ENCODE assay signal across 22 cellular contexts in genomic region chr4:108331905-108332632, GRCh38.
DNase-seq lines count a peak whose midpoint lies in the region; ATAC-seq, FAIRE-seq and TF ChIP-seq lines count a peak whose summit lies in the region.
"Had no signal": no experiment of that assay in that cellular context is flagged by ENCODE, and none has a peak within 500 bp of the region (broad histone marks: within the 10 kb centered on the region; RNA-seq: fewer than 3 reads in every experiment).

No MANE protein-coding gene starts in this region.

- H3K4me3 ChIP-seq in OCI-LY3 (ENCODE audit: low read length) (no peak overlapping the region), H1 (ENCODE audit: extremely low read depth in 1 of 4, insufficient read depth in 2 of 4, low read depth in 3 of 4, low read length in 4 of 4) (no peak overlapping the region), mesenchymal stem cell (ENCODE audit: insufficient read depth in 1 of 2, low read depth in 1 of 2, low read length in 2 of 2) (no peak overlapping the region), smooth muscle cell (no peak overlapping the region)
- H3K4me3 ChIP-seq: GM12878 had no signal

- H2BK120ac ChIP-seq in H1 (replicated peaks; ENCODE audit: low read depth, low read length) (no peak overlapping the region), mesenchymal stem cell (ENCODE audit: low read depth, low read length) (no peak overlapping the region)

- TF ChIP-seq RAD21 in H1 (IDR thresholded peaks at IDR 0.05 in 1 of 2, conservative IDR thresholded peaks at IDR 0.05 in 1 of 2; ENCODE audit: low read depth in 2 of 2, low read length in 2 of 2), result no peak

- 0 out of 2 replicates have a peak overlapping the region, but pooled peaks have one; percentile 84 for H3K4me2 ChIP-seq in OCI-LY3 (ENCODE audit: low read length)
- no peak overlapping the region for H3K4me2 ChIP-seq in H1 (ENCODE audit: insufficient read depth in 1 of 2, low read depth in 2 of 2, low read length in 2 of 2)
- H3K4me2 ChIP-seq in mesenchymal stem cell (ENCODE audit: low read length, poor library complexity, severe bottlenecking), result no peak overlapping the region
- H3K4me2 ChIP-seq in smooth muscle cell, result peak overlapping the region; percentile 8

- H3K27ac ChIP-seq in OCI-LY3 (ENCODE audit: low read length), result no peak overlapping the region
- no peak overlapping the region for H3K27ac ChIP-seq in H1 (ENCODE audit: low read depth, low read length)
- no peak overlapping the region for H3K27ac ChIP-seq in mesenchymal stem cell (ENCODE audit: low read length, poor library complexity, severe bottlenecking)
- peak overlapping the region; percentile 28 for H3K27ac ChIP-seq in smooth muscle cell (ENCODE audit: low read depth)
- H3K27ac ChIP-seq: HL-60 had no signal

- H2BK12ac ChIP-seq in H1 (ENCODE audit: low read depth, low read length) (no peak overlapping the region), mesenchymal stem cell (ENCODE audit: low read length in 2 of 2) (no peak overlapping the region)

- H3K23me2 ChIP-seq in H1 (ENCODE audit: low read depth, low read length), result no peaks in the 10 kb centered on the region

- H3K79me2 ChIP-seq in OCI-LY3 (ENCODE audit: low read length) (no peaks in the 10 kb centered on the region), H1 (ENCODE audit: control insufficient read depth in 1 of 2, insufficient read depth in 2 of 2, low read length in 2 of 2) (no peaks in the 10 kb centered on the region), smooth muscle cell (ENCODE audit: low read depth) (no peaks in the 10 kb centered on the region)

- no peak overlapping the region for H3K4ac ChIP-seq in H1 (replicated peaks; ENCODE audit: insufficient read length, low read depth, low read length)
- H3K4ac ChIP-seq in mesenchymal stem cell (ENCODE audit: low read depth in 1 of 2, low read length in 2 of 2), result peak overlapping the region in 1 of 2 experiments; percentile 61

- no peaks in the 10 kb centered on the region for H3K36me3 ChIP-seq in OCI-LY3 (replicated peaks; ENCODE audit: low read depth, low read length)
- H3K36me3 ChIP-seq in H1 (ENCODE audit: control insufficient read depth in 2 of 4, insufficient read depth in 4 of 4, low read length in 3 of 4), result no peaks in the 10 kb centered on the region
- H3K36me3 ChIP-seq in mesenchymal stem cell (ENCODE audit: control insufficient read depth in 1 of 2, insufficient read depth in 2 of 2, low read depth in 1 of 2, low read length in 2 of 2), result no peaks in the 10 kb centered on the region
- H3K36me3 ChIP-seq in smooth muscle cell (ENCODE audit: low read depth), result no peaks in the 10 kb centered on the region
- H3K36me3 ChIP-seq: BE2C had no signal

- no peak overlapping the region for H4K5ac ChIP-seq in H1 (ENCODE audit: insufficient read length, low read depth, low read length)

- no peak for TF ChIP-seq POLR2A in H1 (IDR thresholded peaks at IDR 0.05; ENCODE audit: control extremely low read depth in 1 of 2, low read depth in 2 of 2, low read length in 2 of 2)

- H2BK20ac ChIP-seq in H1 (ENCODE audit: low read length), result no peak overlapping the region

- H4K20me1 ChIP-seq in OCI-LY3 (ENCODE audit: insufficient read depth, low read length) (no peaks in the 10 kb centered on the region), H1 (replicated peaks in 1 of 2; ENCODE audit: control insufficient read depth in 1 of 2, insufficient read depth in 2 of 2, low read length in 2 of 2) (no peaks in the 10 kb centered on the region), smooth muscle cell (ENCODE audit: low read depth) (no peaks in the 10 kb centered on the region)

- H2BK5ac ChIP-seq in H1 (ENCODE audit: low read depth, low read length), result no peak overlapping the region
- no peak overlapping the region for H2BK5ac ChIP-seq in mesenchymal stem cell (ENCODE audit: low read depth, low read length, poor library complexity, severe bottlenecking)

- H2AFZ ChIP-seq in OCI-LY3 (ENCODE audit: low read depth, low read length) (no peak overlapping the region), H1 (ENCODE audit: low read length) (0 out of 2 replicates have a peak overlapping the region, but pooled peaks have one; percentile 26), mesenchymal stem cell (ENCODE audit: low read depth, low read length) (no peak overlapping the region), smooth muscle cell (ENCODE audit: low read depth) (peak overlapping the region; percentile 12)

- no peak overlapping the region for H2AK5ac ChIP-seq in H1 (ENCODE audit: low read depth, low read length)
- no peak overlapping the region for H2AK5ac ChIP-seq in mesenchymal stem cell (ENCODE audit: low read length, severe bottlenecking)

- WGBS in H1 (ENCODE audit: extremely low coverage in 1 of 2, insufficient coverage in 1 of 2, insufficient read length in 1 of 2, insufficient replicate concordance in 2 of 2, low coverage in 1 of 2, low lambda C conversion rate in 2 of 2, missing lambda C conversion rate in 1 of 2), 2 experiments, result 72% methylated on average over 5 of the region's 5 CpGs; no CpG with 5 or more reads in 1 of the 2 experiments
- 0% methylated on average over 2 of the region's 5 CpGs for WGBS in mesenchymal stem cell
- 31% methylated on average over 5 of the region's 5 CpGs for WGBS in smooth muscle cell (ENCODE audit: low lambda C conversion rate)

- no peak overlapping the region for H2BK15ac ChIP-seq in H1 (ENCODE audit: low read length)
- no peak overlapping the region for H2BK15ac ChIP-seq in mesenchymal stem cell (ENCODE audit: low read depth, poor library complexity, severe bottlenecking)

- CTCF ChIA-PET in H1 (lab: Charles Lee; ENCODE audit: partially characterized antibody), result interaction anchor here (0.6 kb wide), 1 partner anchor 951 kb away, joined by 4 read pairs; no protein-coding TSS in a partner anchor

- DNase-seq in H1 (ENCODE audit: low read depth in 1 of 2, low spot score in 2 of 2) (no peak), mesenchymal stem cell (peak; percentile 85), smooth muscle cell (lab: John Stamatoyannopoulos, UW; ENCODE audit: unreplicated experiment) (no peak), NCI-H345 (lab: John Stamatoyannopoulos, UW) (no peak)
- DNase-seq: ACHN; BE2C; C1 segment of cervical spinal cord; CD4-positive, CD25-positive, alpha-beta regulatory T cell; CD8-positive, alpha-beta memory T cell; COR-L47; DMS 273 treated with DMSO at 0.1 percent for 48 hours; DMS53; DND-41; EL; GOT3; H9 had no signal

- H3K14ac ChIP-seq in H1 (ENCODE audit: insufficient read length), result no peak overlapping the region
- no peak overlapping the region for H3K14ac ChIP-seq in mesenchymal stem cell (ENCODE audit: low read length in 2 of 2)

- no peak for FAIRE-seq in H1 (lab: Jason Lieb, UNC)
- FAIRE-seq: A204.1, GM12878 had no signal

- H3K79me1 ChIP-seq in H1 (ENCODE audit: low read depth, low read length), result no peaks in the 10 kb centered on the region
- no peaks in the 10 kb centered on the region for H3K79me1 ChIP-seq in mesenchymal stem cell (replicated peaks; ENCODE audit: low read length, poor library complexity, severe bottlenecking)

- H3K4me1 ChIP-seq in OCI-LY3 (ENCODE audit: low read length) (peaks cover 67% of the 10 kb centered on the region), H1 (replicated peaks in 1 of 4; ENCODE audit: control insufficient read depth in 3 of 4, insufficient read depth in 4 of 4, low read length in 3 of 4) (peaks cover 0 to 5% (median 1%) of the 10 kb centered on the region in 4 experiments; a peak in 3 of 7 replicates), mesenchymal stem cell (ENCODE audit: control insufficient read depth, insufficient read depth, low read depth, low read length) (no peaks in the 10 kb centered on the region), smooth muscle cell (ENCODE audit: low read depth) (peaks cover 37% of the 10 kb centered on the region)

- ATAC-seq in GM21576 (IDR thresholded peaks at IDR 0.05; ENCODE audit: unreplicated experiment) (no peak), GM21526 (IDR thresholded peaks at IDR 0.05; ENCODE audit: low FRiP score, unreplicated experiment) (no peak)
- ATAC-seq: GM12878 had no signal

- H3K9ac ChIP-seq in OCI-LY3 (ENCODE audit: low read length) (no peak overlapping the region), H1 (replicated peaks in 1 of 4; ENCODE audit: extremely low read depth in 1 of 4, low read depth in 3 of 4, low read length in 3 of 4) (peak overlapping the region in 1 of 4 experiments; percentile 32; a peak in 1 of 7 replicates), mesenchymal stem cell (ENCODE audit: low read length) (no peak overlapping the region), smooth muscle cell (ENCODE audit: low read depth) (peak overlapping the region; percentile 18)

- H3K9me3 ChIP-seq in OCI-LY3 (ENCODE audit: insufficient read depth, low read length) (no peaks in the 10 kb centered on the region), H1 (ENCODE audit: insufficient read depth in 2 of 2, low read depth in 1 of 2, low read length in 1 of 2) (no peaks in the 10 kb centered on the region), mesenchymal stem cell (ENCODE audit: control insufficient read depth, low read length) (no peaks in the 10 kb centered on the region), smooth muscle cell (replicated peaks; ENCODE audit: low read depth) (no peaks in the 10 kb centered on the region)
- H3K9me3 ChIP-seq: BE2C had no signal

- H3K23ac ChIP-seq in H1 (ENCODE audit: insufficient read length) (no peak overlapping the region), mesenchymal stem cell (ENCODE audit: low read length in 2 of 2) (no peak overlapping the region)

- H4K8ac ChIP-seq in H1 (ENCODE audit: extremely low read depth, insufficient read depth, low read length) (no peak overlapping the region), mesenchymal stem cell (ENCODE audit: low read length) (no peak overlapping the region)

- peaks cover 7% of the 10 kb centered on the region for H3F3A ChIP-seq in smooth muscle cell (ENCODE audit: low read depth)

- H3K56ac ChIP-seq in H1 (replicated peaks; ENCODE audit: insufficient read length, low read depth, low read length), result no peak overlapping the region

- H3K18ac ChIP-seq in H1 (ENCODE audit: extremely low read depth, low read length) (no peak overlapping the region), mesenchymal stem cell (ENCODE audit: low read depth in 1 of 2, low read length in 2 of 2) (no peak overlapping the region)

- POLR2A ChIA-PET in H1 (lab: Charles Lee; ENCODE audit: partially characterized antibody), result no interaction called here

- H4K91ac ChIP-seq in H1 (replicated peaks; ENCODE audit: insufficient read length, low read length) (no peak overlapping the region), mesenchymal stem cell (ENCODE audit: low read length) (no peak overlapping the region)

- no peak for TF ChIP-seq CTCF in OCI-LY3 (IDR thresholded peaks at IDR 0.05; ENCODE audit: low read depth, low read length)
- TF ChIP-seq CTCF in H1 (IDR thresholded peaks at IDR 0.05; ENCODE audit: control extremely low read depth in 1 of 3, insufficient read depth in 1 of 3, low read depth in 1 of 3, low read length in 3 of 3), result no peak
- no peak for TF ChIP-seq CTCF in smooth muscle cell (IDR thresholded peaks at IDR 0.05; ENCODE audit: borderline replicate concordance, insufficient read depth, poor library complexity, severe bottlenecking)

- no peak for TF ChIP-seq EP300 in H1 (IDR thresholded peaks at IDR 0.05; ENCODE audit: borderline replicate concordance in 1 of 2, low read depth in 2 of 2, low read length in 2 of 2)

- H3K27me3 ChIP-seq in OCI-LY3 (ENCODE audit: low read depth, low read length) (no peaks in the 10 kb centered on the region), H1 (replicated peaks in 1 of 4; ENCODE audit: control insufficient read depth in 3 of 4, extremely low read depth in 1 of 4, insufficient read depth in 3 of 4, low read length in 3 of 4) (no peaks in the 10 kb centered on the region), mesenchymal stem cell (ENCODE audit: control insufficient read depth in 1 of 2, insufficient read depth in 1 of 2, low read length in 2 of 2) (peaks cover 0 to 40% of the 10 kb centered on the region in 2 experiments), smooth muscle cell (ENCODE audit: low read depth) (no peaks in the 10 kb centered on the region)
- H3K27me3 ChIP-seq: BE2C had no signal

Comparison
In these comparisons a context has a peak if more than half of its experiments do, and no peak if none do; other contexts are left out.
1. H2AFZ ChIP-seq: peak in H1 (single experiment) and smooth muscle cell (single experiment); none in OCI-LY3 (single experiment) and mesenchymal stem cell (single experiment).
2. H3K4me2 ChIP-seq: peak in OCI-LY3 (single experiment) and smooth muscle cell (single experiment); none in H1 (0 of 2) and mesenchymal stem cell (single experiment).